1 cellular context compared by ENCODE assay signal in the genomic region with DNA sequence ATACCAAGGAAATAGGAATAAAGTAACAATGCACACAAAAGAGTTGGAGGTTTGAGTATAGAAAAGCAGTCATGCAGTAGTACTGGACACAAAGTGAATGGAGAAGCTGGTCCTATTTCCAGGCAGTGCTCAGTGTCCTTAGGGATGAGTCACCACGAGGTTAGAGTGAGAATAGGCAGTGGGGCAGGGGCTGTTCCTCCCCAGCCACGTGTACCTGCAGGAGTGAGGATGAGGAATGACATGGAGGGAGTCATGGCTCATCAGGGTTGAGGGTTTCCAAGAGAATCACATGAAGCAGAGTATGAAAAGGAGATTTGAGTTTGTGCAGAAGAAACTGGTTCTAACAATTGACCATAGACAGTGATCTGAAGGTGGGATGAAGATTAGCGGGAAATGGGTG.
TF ChIP-seq lines count a peak whose summit lies in the region.

No MANE protein-coding gene starts in this region.

TF ChIP-seq in HepG2, 621 proteins besides CTCF, POLR2A, EP300 and RAD21 (continued from another document and continues in another):
- no peak for TF ChIP-seq MTA1 (CRISPR knock-in tag; IDR thresholded peaks at IDR 0.05; ENCODE audit: borderline replicate concordance)
- no peak for TF ChIP-seq HOXA7 (CRISPR knock-in tag; IDR thresholded peaks at IDR 0.05)
- no peak for TF ChIP-seq ZBTB7B (CRISPR knock-in tag; IDR thresholded peaks at IDR 0.05)
- TF ChIP-seq, protein P1, sequence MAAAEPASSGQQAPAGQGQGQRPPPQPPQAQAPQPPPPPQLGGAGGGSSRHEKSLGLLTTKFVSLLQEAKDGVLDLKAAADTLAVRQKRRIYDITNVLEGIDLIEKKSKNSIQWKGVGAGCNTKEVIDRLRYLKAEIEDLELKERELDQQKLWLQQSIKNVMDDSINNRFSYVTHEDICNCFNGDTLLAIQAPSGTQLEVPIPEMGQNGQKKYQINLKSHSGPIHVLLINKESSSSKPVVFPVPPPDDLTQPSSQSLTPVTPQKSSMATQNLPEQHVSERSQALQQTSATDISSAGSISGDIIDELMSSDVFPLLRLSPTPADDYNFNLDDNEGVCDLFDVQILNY (CRISPR knock-in tag; conservative IDR thresholded peaks at IDR 0.05) = no peak
- TF ChIP-seq HDAC6 (IDR thresholded peaks at IDR 0.05; ENCODE audit: low read depth, low read length) = no peak
- peak; percentile 76 for TF ChIP-seq FOSL2 (CRISPR knock-in tag; IDR thresholded peaks at IDR 0.05)
- TF ChIP-seq, protein P2, sequence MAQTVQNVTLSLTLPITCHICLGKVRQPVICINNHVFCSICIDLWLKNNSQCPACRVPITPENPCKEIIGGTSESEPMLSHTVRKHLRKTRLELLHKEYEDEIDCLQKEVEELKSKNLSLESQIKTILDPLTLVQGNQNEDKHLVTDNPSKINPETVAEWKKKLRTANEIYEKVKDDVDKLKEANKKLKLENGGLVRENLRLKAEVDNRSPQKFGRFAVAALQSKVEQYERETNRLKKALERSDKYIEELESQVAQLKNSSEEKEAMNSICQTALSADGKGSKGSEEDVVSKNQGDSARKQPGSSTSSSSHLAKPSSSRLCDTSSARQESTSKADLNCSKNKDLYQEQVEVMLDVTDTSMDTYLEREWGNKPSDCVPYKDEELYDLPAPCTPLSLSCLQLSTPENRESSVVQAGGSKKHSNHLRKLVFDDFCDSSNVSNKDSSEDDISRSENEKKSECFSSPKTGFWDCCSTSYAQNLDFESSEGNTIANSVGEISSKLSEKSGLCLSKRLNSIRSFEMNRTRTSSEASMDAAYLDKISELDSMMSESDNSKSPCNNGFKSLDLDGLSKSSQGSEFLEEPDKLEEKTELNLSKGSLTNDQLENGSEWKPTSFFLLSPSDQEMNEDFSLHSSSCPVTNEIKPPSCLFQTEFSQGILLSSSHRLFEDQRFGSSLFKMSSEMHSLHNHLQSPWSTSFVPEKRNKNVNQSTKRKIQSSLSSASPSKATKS (CRISPR knock-in tag; IDR thresholded peaks at IDR 0.05) = no peak
- no peak for TF ChIP-seq RFXANK (CRISPR knock-in tag; IDR thresholded peaks at IDR 0.05)
- no peak for TF ChIP-seq GRHL1 (CRISPR knock-in tag; conservative IDR thresholded peaks at IDR 0.05)
- no peak for TF ChIP-seq IKZF5 (CRISPR knock-in tag; IDR thresholded peaks at IDR 0.05)
- no peak for TF ChIP-seq STAT6 (CRISPR knock-in tag; IDR thresholded peaks at IDR 0.05; ENCODE audit: borderline replicate concordance)
- no peak for TF ChIP-seq ZBTB43 (CRISPR knock-in tag; conservative IDR thresholded peaks at IDR 0.05)
- no peak for TF ChIP-seq ELF4 (CRISPR knock-in tag; IDR thresholded peaks at IDR 0.05; ENCODE audit: borderline replicate concordance)
- TF ChIP-seq, protein P3, sequence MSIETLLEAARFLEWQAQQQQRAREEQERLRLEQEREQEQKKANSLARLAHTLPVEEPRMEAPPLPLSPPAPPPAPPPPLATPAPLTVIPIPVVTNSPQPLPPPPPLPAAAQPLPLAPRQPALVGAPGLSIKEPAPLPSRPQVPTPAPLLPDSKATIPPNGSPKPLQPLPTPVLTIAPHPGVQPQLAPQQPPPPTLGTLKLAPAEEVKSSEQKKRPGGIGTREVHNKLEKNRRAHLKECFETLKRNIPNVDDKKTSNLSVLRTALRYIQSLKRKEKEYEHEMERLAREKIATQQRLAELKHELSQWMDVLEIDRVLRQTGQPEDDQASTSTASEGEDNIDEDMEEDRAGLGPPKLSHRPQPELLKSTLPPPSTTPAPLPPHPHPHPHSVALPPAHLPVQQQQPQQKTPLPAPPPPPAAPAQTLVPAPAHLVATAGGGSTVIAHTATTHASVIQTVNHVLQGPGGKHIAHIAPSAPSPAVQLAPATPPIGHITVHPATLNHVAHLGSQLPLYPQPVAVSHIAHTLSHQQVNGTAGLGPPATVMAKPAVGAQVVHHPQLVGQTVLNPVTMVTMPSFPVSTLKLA (IDR thresholded peaks at IDR 0.05) = peak; percentile 93
- TF ChIP-seq, protein P4, sequence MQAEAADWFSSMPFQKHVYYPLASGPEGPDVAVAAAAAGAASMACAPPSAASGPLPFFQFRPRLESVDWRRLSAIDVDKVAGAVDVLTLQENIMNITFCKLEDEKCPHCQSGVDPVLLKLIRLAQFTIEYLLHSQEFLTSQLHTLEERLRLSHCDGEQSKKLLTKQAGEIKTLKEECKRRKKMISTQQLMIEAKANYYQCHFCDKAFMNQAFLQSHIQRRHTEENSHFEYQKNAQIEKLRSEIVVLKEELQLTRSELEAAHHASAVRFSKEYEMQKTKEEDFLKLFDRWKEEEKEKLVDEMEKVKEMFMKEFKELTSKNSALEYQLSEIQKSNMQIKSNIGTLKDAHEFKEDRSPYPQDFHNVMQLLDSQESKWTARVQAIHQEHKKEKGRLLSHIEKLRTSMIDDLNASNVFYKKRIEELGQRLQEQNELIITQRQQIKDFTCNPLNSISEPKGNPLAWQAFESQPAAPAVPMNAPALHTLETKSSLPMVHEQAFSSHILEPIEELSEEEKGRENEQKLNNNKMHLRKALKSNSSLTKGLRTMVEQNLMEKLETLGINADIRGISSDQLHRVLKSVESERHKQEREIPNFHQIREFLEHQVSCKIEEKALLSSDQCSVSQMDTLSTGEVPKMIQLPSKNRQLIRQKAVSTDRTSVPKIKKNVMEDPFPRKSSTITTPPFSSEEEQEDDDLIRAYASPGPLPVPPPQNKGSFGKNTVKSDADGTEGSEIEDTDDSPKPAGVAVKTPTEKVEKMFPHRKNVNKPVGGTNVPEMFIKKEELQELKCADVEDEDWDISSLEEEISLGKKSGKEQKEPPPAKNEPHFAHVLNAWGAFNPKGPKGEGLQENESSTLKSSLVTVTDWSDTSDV (CRISPR knock-in tag; IDR thresholded peaks at IDR 0.05) = no peak
- no peak for TF ChIP-seq ZNF33B (CRISPR knock-in tag; IDR thresholded peaks at IDR 0.05)
- TF ChIP-seq CBX1 (IDR thresholded peaks at IDR 0.05; ENCODE audit: low read depth) = no peak
- no peak for TF ChIP-seq AGO1 (IDR thresholded peaks at IDR 0.05; ENCODE audit: low read depth, low read length, poor library complexity, severe bottlenecking)
- TF ChIP-seq SNAPC5 (CRISPR knock-in tag; IDR thresholded peaks at IDR 0.05; ENCODE audit: borderline replicate concordance) = no peak
- TF ChIP-seq ZNF263 (CRISPR knock-in tag; IDR thresholded peaks at IDR 0.05) = peak; percentile 84
- no peak for TF ChIP-seq GZF1 (CRISPR knock-in tag; IDR thresholded peaks at IDR 0.05)
- TF ChIP-seq ZNF605 (CRISPR knock-in tag; IDR thresholded peaks at IDR 0.05) = no peak
- no peak for TF ChIP-seq ZSCAN21 (CRISPR knock-in tag; IDR thresholded peaks at IDR 0.05; ENCODE audit: borderline replicate concordance)
- TF ChIP-seq KAT8 (CRISPR knock-in tag; IDR thresholded peaks at IDR 0.05) = no peak
- TF ChIP-seq, protein P5, sequence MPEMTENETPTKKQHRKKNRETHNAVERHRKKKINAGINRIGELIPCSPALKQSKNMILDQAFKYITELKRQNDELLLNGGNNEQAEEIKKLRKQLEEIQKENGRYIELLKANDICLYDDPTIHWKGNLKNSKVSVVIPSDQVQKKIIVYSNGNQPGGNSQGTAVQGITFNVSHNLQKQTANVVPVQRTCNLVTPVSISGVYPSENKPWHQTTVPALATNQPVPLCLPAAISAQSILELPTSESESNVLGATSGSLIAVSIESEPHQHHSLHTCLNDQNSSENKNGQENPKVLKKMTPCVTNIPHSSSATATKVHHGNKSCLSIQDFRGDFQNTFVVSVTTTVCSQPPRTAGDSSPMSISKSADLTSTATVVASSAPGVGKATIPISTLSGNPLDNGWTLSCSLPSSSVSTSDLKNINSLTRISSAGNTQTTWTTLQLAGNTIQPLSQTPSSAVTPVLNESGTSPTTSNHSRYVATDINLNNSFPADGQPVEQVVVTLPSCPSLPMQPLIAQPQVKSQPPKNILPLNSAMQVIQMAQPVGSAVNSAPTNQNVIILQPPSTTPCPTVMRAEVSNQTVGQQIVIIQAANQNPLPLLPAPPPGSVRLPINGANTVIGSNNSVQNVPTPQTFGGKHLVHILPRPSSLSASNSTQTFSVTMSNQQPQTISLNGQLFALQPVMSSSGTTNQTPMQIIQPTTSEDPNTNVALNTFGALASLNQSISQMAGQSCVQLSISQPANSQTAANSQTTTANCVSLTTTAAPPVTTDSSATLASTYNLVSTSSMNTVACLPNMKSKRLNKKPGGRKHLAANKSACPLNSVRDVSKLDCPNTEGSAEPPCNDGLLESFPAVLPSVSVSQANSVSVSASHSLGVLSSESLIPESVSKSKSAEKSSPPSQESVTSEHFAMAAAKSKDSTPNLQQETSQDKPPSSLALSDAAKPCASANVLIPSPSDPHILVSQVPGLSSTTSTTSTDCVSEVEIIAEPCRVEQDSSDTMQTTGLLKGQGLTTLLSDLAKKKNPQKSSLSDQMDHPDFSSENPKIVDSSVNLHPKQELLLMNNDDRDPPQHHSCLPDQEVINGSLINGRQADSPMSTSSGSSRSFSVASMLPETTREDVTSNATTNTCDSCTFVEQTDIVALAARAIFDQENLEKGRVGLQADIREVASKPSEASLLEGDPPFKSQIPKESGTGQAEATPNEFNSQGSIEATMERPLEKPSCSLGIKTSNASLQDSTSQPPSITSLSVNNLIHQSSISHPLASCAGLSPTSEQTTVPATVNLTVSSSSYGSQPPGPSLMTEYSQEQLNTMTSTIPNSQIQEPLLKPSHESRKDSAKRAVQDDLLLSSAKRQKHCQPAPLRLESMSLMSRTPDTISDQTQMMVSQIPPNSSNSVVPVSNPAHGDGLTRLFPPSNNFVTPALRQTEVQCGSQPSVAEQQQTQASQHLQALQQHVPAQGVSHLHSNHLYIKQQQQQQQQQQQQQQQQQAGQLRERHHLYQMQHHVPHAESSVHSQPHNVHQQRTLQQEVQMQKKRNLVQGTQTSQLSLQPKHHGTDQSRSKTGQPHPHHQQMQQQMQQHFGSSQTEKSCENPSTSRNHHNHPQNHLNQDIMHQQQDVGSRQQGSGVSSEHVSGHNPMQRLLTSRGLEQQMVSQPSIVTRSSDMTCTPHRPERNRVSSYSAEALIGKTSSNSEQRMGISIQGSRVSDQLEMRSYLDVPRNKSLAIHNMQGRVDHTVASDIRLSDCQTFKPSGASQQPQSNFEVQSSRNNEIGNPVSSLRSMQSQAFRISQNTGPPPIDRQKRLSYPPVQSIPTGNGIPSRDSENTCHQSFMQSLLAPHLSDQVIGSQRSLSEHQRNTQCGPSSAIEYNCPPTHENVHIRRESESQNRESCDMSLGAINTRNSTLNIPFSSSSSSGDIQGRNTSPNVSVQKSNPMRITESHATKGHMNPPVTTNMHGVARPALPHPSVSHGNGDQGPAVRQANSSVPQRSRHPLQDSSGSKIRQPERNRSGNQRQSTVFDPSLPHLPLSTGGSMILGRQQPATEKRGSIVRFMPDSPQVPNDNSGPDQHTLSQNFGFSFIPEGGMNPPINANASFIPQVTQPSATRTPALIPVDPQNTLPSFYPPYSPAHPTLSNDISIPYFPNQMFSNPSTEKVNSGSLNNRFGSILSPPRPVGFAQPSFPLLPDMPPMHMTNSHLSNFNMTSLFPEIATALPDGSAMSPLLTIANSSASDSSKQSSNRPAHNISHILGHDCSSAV (CRISPR knock-in tag; IDR thresholded peaks at IDR 0.05; ENCODE audit: borderline replicate concordance) = no peak
- no peak for TF ChIP-seq ZNF652 (CRISPR knock-in tag; IDR thresholded peaks at IDR 0.05; ENCODE audit: borderline replicate concordance, low read depth)
- no peak for TF ChIP-seq SAFB2 (CRISPR knock-in tag; IDR thresholded peaks at IDR 0.05; ENCODE audit: borderline replicate concordance, low read depth)
